Comparison of ENCODE assay signal across 20 cellular contexts in genomic region chrX:123084797-123085196, GRCh38.
DNase-seq lines count a peak whose midpoint lies in the region; ATAC-seq, FAIRE-seq and TF ChIP-seq lines count a peak whose summit lies in the region.
"Had no signal": no experiment of that assay in that cellular context is flagged by ENCODE, and none has a peak within 500 bp of the region (broad histone marks: within the 10 kb centered on the region; RNA-seq: fewer than 3 reads in every experiment).

No MANE protein-coding gene starts in this region.

- TF ChIP-seq CTCF in MCF 10A (IDR thresholded peaks at IDR 0.05; ENCODE audit: unreplicated experiment) (no peak), breast epithelium (IDR thresholded peaks at IDR 0.05) (no peak), mammary epithelial cell (conservative IDR thresholded peaks at IDR 0.05 in 1 of 2, IDR thresholded peaks at IDR 0.05 in 1 of 2; ENCODE audit: extremely low read depth in 1 of 2, insufficient read depth in 1 of 2, low read depth in 1 of 2, low read length in 2 of 2) (no peak), keratinocyte (optimal IDR thresholded peaks at IDR 0.05 in 1 of 3, IDR thresholded peaks at IDR 0.05 in 1 of 3, conservative IDR thresholded peaks at IDR 0.05 in 1 of 3; ENCODE audit: extremely low read depth in 1 of 3, insufficient read depth in 2 of 3, low read length in 3 of 3) (no peak)

- peaks cover 0 to 5% of the 10 kb centered on the region in 2 donors for H3K9me3 ChIP-seq in breast epithelium
- no peaks in the 10 kb centered on the region for H3K9me3 ChIP-seq in mammary epithelial cell (replicated peaks; ENCODE audit: insufficient read depth, low read length)
- H3K9me3 ChIP-seq in keratinocyte (ENCODE audit: control insufficient read depth, low read depth, low read length), result no peaks in the 10 kb centered on the region
- H3K9me3 ChIP-seq: left lung had no signal

- peaks cover 6% of the 10 kb centered on the region for H3K36me3 Mint-ChIP-seq in MCF 10A (ENCODE audit: insufficient read depth, unreplicated experiment)
- H3K36me3 Mint-ChIP-seq: CD4-positive, alpha-beta memory T cell; stimulated activated memory B cell treated with anti-CD40 and anti-IgM and Interleukin-4, amounts not matched to agents 10 μg/mL and 1 μg/mL and 100 μg/mL, for 72 hours; type B pancreatic cell had no signal

- H3K4me1 ChIP-seq in breast epithelium (no peaks in the 10 kb centered on the region), mammary epithelial cell (ENCODE audit: insufficient read depth, low read length) (peaks cover 26% of the 10 kb centered on the region), keratinocyte (ENCODE audit: control insufficient read depth, extremely low read depth, insufficient read depth, low read length) (peaks cover 4% of the 10 kb centered on the region)
- H3K4me1 ChIP-seq: left lung had no signal

- H3K4me1 Mint-ChIP-seq in MCF 10A (ENCODE audit: insufficient read depth, unreplicated experiment), result peaks cover 43% of the 10 kb centered on the region
- H3K4me1 Mint-ChIP-seq: CD4-positive, alpha-beta memory T cell; stimulated activated memory B cell treated with anti-CD40 and anti-IgM and Interleukin-4, amounts not matched to agents 10 μg/mL and 1 μg/mL and 100 μg/mL, for 72 hours had no signal

- dilution Hi-C loops in mammary epithelial cell (cut with HindIII; ENCODE audit: low sequenced_read_pairs), result no loop called here
- dilution Hi-C loops in keratinocyte (cut with MboI; ENCODE audit: extremely low pct_ligation_motif_present, low sequenced_read_pairs), result no loop called here

- in situ Hi-C loops in mammary epithelial cell (cut with MboI; ENCODE audit: low sequenced_read_pairs in 2 of 2), result no loop called here

- H3K27ac ChIP-seq in breast epithelium (no peak overlapping the region), mammary epithelial cell (ENCODE audit: insufficient read depth, low read depth, low read length) (peak overlapping the region; percentile 76), keratinocyte (ENCODE audit: control insufficient read depth, insufficient read depth, low read length) (peak overlapping the region; percentile 56)
- H3K27ac ChIP-seq: 22Rv1, cardiac muscle cell, left lung had no signal

- no peak overlapping the region for H3K4me3 Mint-ChIP-seq in MCF 10A (ENCODE audit: unreplicated experiment)
- H3K4me3 Mint-ChIP-seq: CD4-positive, alpha-beta memory T cell; stimulated activated memory B cell treated with anti-CD40 and anti-IgM and Interleukin-4, amounts not matched to agents 10 μg/mL and 1 μg/mL and 100 μg/mL, for 72 hours; type B pancreatic cell had no signal

- peak overlapping the region; percentile 39 for H3K4me2 ChIP-seq in mammary epithelial cell (ENCODE audit: insufficient read depth, low read depth, low read length)
- H3K4me2 ChIP-seq in keratinocyte (ENCODE audit: control insufficient read depth, extremely low read depth, insufficient read depth, low read depth, low read length), result no peak overlapping the region

- TF ChIP-seq POLR2A in breast epithelium (IDR thresholded peaks at IDR 0.05), result no peak

- H3K27me3 ChIP-seq in breast epithelium, result no peaks in the 10 kb centered on the region
- no peaks in the 10 kb centered on the region for H3K27me3 ChIP-seq in mammary epithelial cell (ENCODE audit: insufficient read depth, low read length)
- H3K27me3 ChIP-seq in keratinocyte (ENCODE audit: control insufficient read depth, extremely low read depth, insufficient read depth, low read length), result no peaks in the 10 kb centered on the region
- H3K27me3 ChIP-seq: cardiac muscle cell, left lung had no signal

- H3K36me3 ChIP-seq in breast epithelium (no peaks in the 10 kb centered on the region), mammary epithelial cell (ENCODE audit: insufficient read depth, low read length) (no peaks in the 10 kb centered on the region), keratinocyte (ENCODE audit: control insufficient read depth in 2 of 2, extremely low read depth in 1 of 2, insufficient read depth in 2 of 2, low read length in 2 of 2) (no peaks in the 10 kb centered on the region)
- H3K36me3 ChIP-seq: cardiac muscle cell, left lung had no signal

- H3K27me3 Mint-ChIP-seq in MCF 10A (ENCODE audit: insufficient read depth, unreplicated experiment), result no peaks in the 10 kb centered on the region
- H3K27me3 Mint-ChIP-seq: CD4-positive, alpha-beta memory T cell; stimulated activated memory B cell treated with anti-CD40 and anti-IgM and Interleukin-4, amounts not matched to agents 10 μg/mL and 1 μg/mL and 100 μg/mL, for 72 hours; type B pancreatic cell had no signal

- ATAC-seq in GM21423 (IDR thresholded peaks at IDR 0.05; ENCODE audit: unreplicated experiment) (no peak), HG02885 (IDR thresholded peaks at IDR 0.05; ENCODE audit: poor library complexity, unreplicated experiment) (no peak)
- ATAC-seq: stimulated activated memory B cell treated with anti-CD40 and anti-IgM and Interleukin-4, amounts not matched to agents 10 μg/mL and 1 μg/mL and 100 μg/mL, for 72 hours had no signal

- DNase-seq in MCF 10A (ENCODE audit: unreplicated experiment) (peak; percentile 75), breast epithelium (ENCODE audit: low spot score in 2 of 2) (no peak), mammary epithelial cell (peak; percentile 83), keratinocyte (ENCODE audit: low read depth, low spot score) (no peak), CD1c-positive myeloid dendritic cell (ENCODE audit: extremely low spot score) (no peak)
- no peak for DNase-seq in stimulated activated CD4-positive, alpha-beta T cell treated with anti-CD3 and anti-CD28 coated beads, Interleukin-1b, Interleukin-23, amount 100 ng/mL, for 48 hours
- DNase-seq: activated CD4-positive, alpha-beta T cell treated with anti-CD3 and anti-CD28 coated beads for 4 hours; activated naive CD4-positive, alpha-beta T cell treated with anti-CD3 and anti-CD28 coated beads, Interleukin-2, amount 50 U/mL, for 16 hours; CD4-positive, alpha-beta memory T cell; DND-41; foreskin melanocyte; left lung; NCI-H446 treated with DMSO at 0.1 percent for 48 hours; posterior cingulate gyrus had no signal

- 48% methylated on average over 2 of the region's 2 CpGs for WGBS in mammary epithelial cell (ENCODE audit: low coverage, missing lambda C conversion rate)

- H3K9me3 Mint-ChIP-seq in MCF 10A (ENCODE audit: unreplicated experiment), result peaks cover 13% of the 10 kb centered on the region
- H3K9me3 Mint-ChIP-seq: stimulated activated memory B cell treated with anti-CD40 and anti-IgM and Interleukin-4, amounts not matched to agents 10 μg/mL and 1 μg/mL and 100 μg/mL, for 72 hours; type B pancreatic cell had no signal

- H3K4me3 ChIP-seq in breast epithelium, result no peak overlapping the region
- H3K4me3 ChIP-seq in mammary epithelial cell (replicated peaks in 1 of 3; ENCODE audit: insufficient read depth in 1 of 3, low read depth in 2 of 3, low read length in 3 of 3), result no peak overlapping the region
- H3K4me3 ChIP-seq in keratinocyte (ENCODE audit: control insufficient read depth in 2 of 3, extremely low read depth in 1 of 3, insufficient read depth in 2 of 3, low read depth in 1 of 3, low read length in 3 of 3), result no peak overlapping the region
- H3K4me3 ChIP-seq: cardiac muscle cell, left lung had no signal

- H3K27ac Mint-ChIP-seq in MCF 10A (ENCODE audit: low read depth, unreplicated experiment), result peak overlapping the region; percentile 77
- H3K27ac Mint-ChIP-seq: CD4-positive, alpha-beta memory T cell; stimulated activated memory B cell treated with anti-CD40 and anti-IgM and Interleukin-4, amounts not matched to agents 10 μg/mL and 1 μg/mL and 100 μg/mL, for 72 hours; type B pancreatic cell had no signal

- BruUV-seq in MCF 10A (replicated peaks; lab: Mats Ljungman, UMichigan) (no TSS peak), mammary epithelial cell (replicated peaks; lab: Mats Ljungman, UMichigan) (no TSS peak)

- H3K9me1 ChIP-seq in keratinocyte (ENCODE audit: control insufficient read depth, extremely low read depth, insufficient read depth, low read length), result no peaks in the 10 kb centered on the region

- no peaks in the 10 kb centered on the region for H3K79me2 ChIP-seq in mammary epithelial cell (ENCODE audit: insufficient read depth, low read length)
- no peaks in the 10 kb centered on the region for H3K79me2 ChIP-seq in keratinocyte (ENCODE audit: control insufficient read depth, insufficient read depth, low read length)

- H3K9ac ChIP-seq in mammary epithelial cell (ENCODE audit: insufficient read depth, low read length), result no peak overlapping the region
- no peak overlapping the region for H3K9ac ChIP-seq in keratinocyte (ENCODE audit: control insufficient read depth, extremely low read depth, insufficient read depth, low read length)

- H4K20me1 ChIP-seq in mammary epithelial cell (ENCODE audit: insufficient read depth, low read length) (no peaks in the 10 kb centered on the region), keratinocyte (ENCODE audit: control insufficient read depth, extremely low read depth, insufficient read depth, low read length) (no peaks in the 10 kb centered on the region)

- intact Hi-C loops in MCF 10A (cut with micrococcal nuclease), result loop anchor here (10.0 kb wide), 1 partner anchor 340 kb away; no protein-coding TSS in a partner anchor
- intact Hi-C loops in breast epithelium (cut with DNase I; ENCODE audit: low total_unique reads), result no loop called here
- intact Hi-C loops in mammary epithelial cell (cut with micrococcal nuclease), result loop anchor here (5.0 to 10.0 kb wide), 2 partner anchors 73 to 220 kb away; no protein-coding TSS in a partner anchor

- CTCF ChIA-PET in MCF 10A (lab: Yijun Ruan, JAX), result no interaction called here
- CTCF ChIA-PET in mammary epithelial cell (lab: Charles Lee; ENCODE audit: low non-redundant PET), result no interaction called here

- H2AFZ ChIP-seq in mammary epithelial cell (ENCODE audit: low read depth, low read length), result no peak overlapping the region
- H2AFZ ChIP-seq in keratinocyte (ENCODE audit: control insufficient read depth, low read length), result no peak overlapping the region

- FAIRE-seq in keratinocyte (lab: Jason Lieb, UNC), result no peak

- POLR2A ChIA-PET in MCF 10A (lab: Yijun Ruan, JAX), result interaction anchor here (0.9 kb wide), 1 partner anchor 111 kb away, joined by 3 read pairs; no protein-coding TSS in a partner anchor

Comparison
In these comparisons a context has a peak if more than half of its experiments do, and no peak if none do; other contexts are left out.
1. DNase-seq: peak in MCF 10A (single experiment) and mammary epithelial cell (single experiment); none in breast epithelium (0 of 2), keratinocyte (single experiment), stimulated activated CD4-positive, alpha-beta T cell treated with anti-CD3 and anti-CD28 coated beads, Interleukin-1b, Interleukin-23, amount 100 ng/mL, for 48 hours (single experiment) and CD1c-positive myeloid dendritic cell (single experiment).
2. H3K27ac ChIP-seq: peak in mammary epithelial cell (single experiment) and keratinocyte (single experiment); none in breast epithelium (0 of 2).